In genomic region chr1:71196685-71197084, GRCh38 we compare ENCODE assay signal across 8 cellular contexts.
DNase-seq lines count a peak whose midpoint lies in the region; ATAC-seq and TF ChIP-seq lines count a peak whose summit lies in the region.

No MANE protein-coding gene starts in this region.

- no peak overlapping the region for H2AFZ ChIP-seq in mammary epithelial cell (ENCODE audit: low read depth, low read length)

- dilution Hi-C loops in mammary epithelial cell (cut with HindIII; ENCODE audit: low sequenced_read_pairs) = no loop called here

- no peak overlapping the region for H3K4me2 ChIP-seq in mammary epithelial cell (ENCODE audit: insufficient read depth, low read depth, low read length)

- H4K20me1 ChIP-seq in mammary epithelial cell (ENCODE audit: insufficient read depth, low read length) = no peaks in the 10 kb centered on the region

- DNase-seq in EL (peak; percentile 8), NCI-H2029 (lab: John Stamatoyannopoulos, UW) (peak; percentile 3), mammary epithelial cell (peak; percentile 11), mesothelial cell of epicardium (ENCODE audit: low spot score in 2 of 2, unreplicated experiment in 2 of 2) (no peak), occipital lobe (lab: John Stamatoyannopoulos, UW) (no peak), CD1c-positive myeloid dendritic cell (ENCODE audit: extremely low spot score) (no peak)

- ATAC-seq in HG02981 (IDR thresholded peaks at IDR 0.05; ENCODE audit: unreplicated experiment) (no peak), HG02798 (IDR thresholded peaks at IDR 0.05; ENCODE audit: poor library complexity, unreplicated experiment) (no peak)

- H3K27ac Mint-ChIP-seq in mesothelial cell of epicardium = no peak overlapping the region

- H3K9me3 Mint-ChIP-seq in mesothelial cell of epicardium = no peaks in the 10 kb centered on the region

- no peaks in the 10 kb centered on the region for H3K27me3 Mint-ChIP-seq in mesothelial cell of epicardium (ENCODE audit: low read depth)

- BruUV-seq in mammary epithelial cell (replicated peaks; lab: Mats Ljungman, UMichigan) = no TSS peak

- H3K9ac ChIP-seq in mammary epithelial cell (ENCODE audit: insufficient read depth, low read length) = no peak overlapping the region

- H3K9me3 ChIP-seq in mammary epithelial cell (replicated peaks; ENCODE audit: insufficient read depth, low read length) = no peaks in the 10 kb centered on the region

- H3K4me3 ChIP-seq in mammary epithelial cell (replicated peaks in 1 of 3; ENCODE audit: insufficient read depth in 1 of 3, low read depth in 2 of 3, low read length in 3 of 3) = no peak overlapping the region

- TF ChIP-seq CTCF in mammary epithelial cell (conservative IDR thresholded peaks at IDR 0.05 in 1 of 2, IDR thresholded peaks at IDR 0.05 in 1 of 2; ENCODE audit: extremely low read depth in 1 of 2, insufficient read depth in 1 of 2, low read depth in 1 of 2, low read length in 2 of 2) (peak; percentile 34 to 55), mesothelial cell of epicardium (IDR thresholded peaks at IDR 0.05; ENCODE audit: unreplicated experiment) (peak; percentile 26)

- in situ Hi-C loops in mammary epithelial cell (cut with MboI; ENCODE audit: low sequenced_read_pairs in 2 of 2) = loop anchor here (10.0 to 25.0 kb wide), 3 partner anchors 316 to 841 kb away; no protein-coding TSS in a partner anchor

- no peaks in the 10 kb centered on the region for H3K79me2 ChIP-seq in mammary epithelial cell (ENCODE audit: insufficient read depth, low read length)

- H3K4me1 Mint-ChIP-seq in mesothelial cell of epicardium = no peaks in the 10 kb centered on the region

- no peaks in the 10 kb centered on the region for H3K36me3 ChIP-seq in mammary epithelial cell (ENCODE audit: insufficient read depth, low read length)

- no peaks in the 10 kb centered on the region for H3K4me1 ChIP-seq in mammary epithelial cell (ENCODE audit: insufficient read depth, low read length)

- H3K27me3 ChIP-seq in mammary epithelial cell (ENCODE audit: insufficient read depth, low read length) = peaks cover 2% of the 10 kb centered on the region

- CTCF ChIA-PET in mammary epithelial cell (lab: Charles Lee; ENCODE audit: low non-redundant PET) = interaction anchor here (0.5 kb wide), 1 partner anchor 264 kb away, joined by 4 read pairs; no protein-coding TSS in a partner anchor

- no peaks in the 10 kb centered on the region for H3K36me3 Mint-ChIP-seq in mesothelial cell of epicardium

- intact Hi-C loops in mammary epithelial cell (cut with micrococcal nuclease) = loop anchor here (2.0 to 5.0 kb wide), 2 partner anchors 326 to 842 kb away; no protein-coding TSS in a partner anchor

- no peak overlapping the region for H3K4me3 Mint-ChIP-seq in mesothelial cell of epicardium

- no peak overlapping the region for H3K27ac ChIP-seq in mammary epithelial cell (ENCODE audit: insufficient read depth, low read depth, low read length)

Comparison
In these comparisons a context has a peak if more than half of its experiments do, and no peak if none do; other contexts are left out.
1. DNase-seq: peak in EL (single experiment), NCI-H2029 (single experiment) and mammary epithelial cell (single experiment); none in mesothelial cell of epicardium (0 of 2), occipital lobe (single experiment) and CD1c-positive myeloid dendritic cell (single experiment).